Comparison of ENCODE assay signal across 8 cellular contexts in the genomic region with DNA sequence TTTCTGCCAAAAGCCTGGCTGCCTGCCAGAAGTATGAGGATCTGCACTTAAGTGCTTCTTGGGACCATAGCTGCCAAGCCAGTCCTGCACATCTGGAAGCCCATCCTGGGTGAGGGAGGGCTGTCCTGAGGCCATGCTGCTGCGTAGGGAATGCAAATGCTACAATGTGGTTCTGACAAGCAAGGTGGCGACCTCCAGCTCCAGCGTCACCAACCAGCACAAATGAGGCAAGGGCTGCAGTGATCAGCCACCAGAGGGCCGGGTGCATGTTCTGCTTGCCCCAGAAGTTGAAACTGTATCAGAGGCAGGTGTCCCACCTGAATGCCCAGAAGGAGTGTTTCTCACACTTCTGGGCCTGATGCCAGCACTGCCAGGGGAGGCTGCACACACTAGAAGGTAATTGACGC.
DNase-seq lines count a peak whose midpoint lies in the region; FAIRE-seq and TF ChIP-seq lines count a peak whose summit lies in the region.
"Had no signal": no experiment of that assay in that cellular context is flagged by ENCODE, and none has a peak within 500 bp of the region (broad histone marks: within the 10 kb centered on the region; RNA-seq: fewer than 3 reads in every experiment).

No MANE protein-coding gene starts in this region.

- DNase-seq in GM12891 (ENCODE audit: insufficient read length, low spot score): no peak
- DNase-seq in H4 (ENCODE audit: low spot score): peak; percentile 14
- peak; percentile 43 for DNase-seq in NCI-H1436 treated with DMSO at 0.1 percent for 48 hours (lab: John Stamatoyannopoulos, UW)
- peak; percentile 92 for DNase-seq in endodermal cell
- no peak for DNase-seq in esophagus squamous epithelium (lab: John Stamatoyannopoulos, UW)
- no peak for DNase-seq in GM23248
- no peak for DNase-seq in NOMO-1 treated with dmso at 0.1 percent for 144 hours (lab: John Stamatoyannopoulos, UW; ENCODE audit: unreplicated experiment)

- H3K36me3 ChIP-seq in endodermal cell (ENCODE audit: control insufficient read depth, insufficient read depth, low read length) (no peaks in the 10 kb centered on the region), esophagus squamous epithelium (no peaks in the 10 kb centered on the region), GM23248 (ENCODE audit: low read depth) (no peaks in the 10 kb centered on the region)
- H3K36me3 ChIP-seq: cardiac muscle cell had no signal

- H3K4me3 ChIP-seq in endodermal cell (ENCODE audit: low read length) (no peak overlapping the region), esophagus squamous epithelium (no peak overlapping the region), GM23248 (no peak overlapping the region)
- H3K4me3 ChIP-seq: cardiac muscle cell had no signal

- H3K9me3 ChIP-seq in endodermal cell (ENCODE audit: control insufficient read depth, low read length) (no peaks in the 10 kb centered on the region), esophagus squamous epithelium (no peaks in the 10 kb centered on the region), GM23248 (ENCODE audit: low read depth) (no peaks in the 10 kb centered on the region)

- H3K27ac ChIP-seq in endodermal cell (ENCODE audit: low read depth, low read length) (no peak overlapping the region), esophagus squamous epithelium (no peak overlapping the region), GM23248 (no peak overlapping the region)
- H3K27ac ChIP-seq: cardiac muscle cell had no signal

- in situ Hi-C loops in GM23248 (cut with MboI): no loop called here

- no peak for TF ChIP-seq POLR2A in GM12891 (IDR thresholded peaks at IDR 0.05; ENCODE audit: low read depth, low read length)
- TF ChIP-seq POLR2A in esophagus squamous epithelium (IDR thresholded peaks at IDR 0.05): no peak

- peak; percentile 91 for TF ChIP-seq CTCF in endodermal cell (conservative IDR thresholded peaks at IDR 0.05)
- no peak for TF ChIP-seq CTCF in esophagus squamous epithelium (IDR thresholded peaks at IDR 0.05)

- no peaks in the 10 kb centered on the region for H3F3A ChIP-seq in GM23248 (ENCODE audit: insufficient read depth)

- H3K4me3 Mint-ChIP-seq in endodermal cell: no peak overlapping the region

- no peak overlapping the region for H3K4me2 ChIP-seq in GM23248 (ENCODE audit: unreplicated experiment)

- intact Hi-C loops in esophagus squamous epithelium (cut with DNase I): no loop called here

- FAIRE-seq in GM12891 (lab: Jason Lieb, UNC): peak; percentile 5

- no peaks in the 10 kb centered on the region for H3K9me2 ChIP-seq in GM23248 (ENCODE audit: insufficient read depth)

- H3K27me3 Mint-ChIP-seq in endodermal cell (ENCODE audit: insufficient read depth): no peaks in the 10 kb centered on the region

- H3K4me1 ChIP-seq in endodermal cell (ENCODE audit: control insufficient read depth, insufficient read depth, low read length) (no peaks in the 10 kb centered on the region), esophagus squamous epithelium (no peaks in the 10 kb centered on the region), GM23248 (ENCODE audit: insufficient read depth) (peaks cover 12% of the 10 kb centered on the region)

- no peak overlapping the region for H3K27ac Mint-ChIP-seq in endodermal cell

- 54 to 55% methylated on average over 5 of the region's 5 CpGs for WGBS in endodermal cell (ENCODE audit: insufficient coverage in 1 of 2, insufficient read length in 1 of 2), 2 experiments
- 90% methylated on average over 2 to 3 of the region's 5 CpGs for WGBS in esophagus squamous epithelium, 2 donors
- WGBS in GM23248 (ENCODE audit: low coverage in 1 of 2, low lambda C conversion rate in 2 of 2, missing lambda C conversion rate in 2 of 2), 2 experiments: 54 to 66% methylated on average over 5 of the region's 5 CpGs

- H3K79me2 ChIP-seq in GM23248 (ENCODE audit: insufficient read depth): no peaks in the 10 kb centered on the region

- no peak overlapping the region for H3K9ac ChIP-seq in endodermal cell (ENCODE audit: extremely low read depth, low read length, poor library complexity, severe bottlenecking)
- no peak overlapping the region for H3K9ac ChIP-seq in GM23248

- H3K4me1 Mint-ChIP-seq in endodermal cell: no peaks in the 10 kb centered on the region

- H3K9me3 Mint-ChIP-seq in endodermal cell: no peaks in the 10 kb centered on the region

- H3K36me3 Mint-ChIP-seq in endodermal cell (ENCODE audit: low read depth): no peaks in the 10 kb centered on the region

- H4K20me1 ChIP-seq in GM23248 (ENCODE audit: insufficient read depth): no peaks in the 10 kb centered on the region

- H3K27me3 ChIP-seq in endodermal cell (ENCODE audit: control insufficient read depth, insufficient read depth, low read length, poor library complexity, severe bottlenecking) (no peaks in the 10 kb centered on the region), esophagus squamous epithelium (no peaks in the 10 kb centered on the region), GM23248 (replicated peaks; ENCODE audit: insufficient read depth) (no peaks in the 10 kb centered on the region)
- H3K27me3 ChIP-seq: cardiac muscle cell had no signal

- H2AFZ ChIP-seq in GM23248: no peak overlapping the region

TF ChIP-seq in GM12891, 5 proteins besides CTCF, POLR2A, EP300 and RAD21:
- TF ChIP-seq PAX5 (IDR thresholded peaks at IDR 0.05; ENCODE audit: insufficient read depth, low read length, severe bottlenecking) (no peak), POLR2AphosphoS5 (IDR thresholded peaks at IDR 0.05; ENCODE audit: low read depth, low read length) (no peak), POU2F2 (IDR thresholded peaks at IDR 0.05; ENCODE audit: low read depth, low read length) (no peak), TAF1 (IDR thresholded peaks at IDR 0.05; ENCODE audit: low read depth, low read length) (no peak), SPI1 (IDR thresholded peaks at IDR 0.05; ENCODE audit: low read depth, low read length) (no peak)

Comparison
In these comparisons a context has a peak if more than half of its experiments do, and no peak if none do; other contexts are left out.
1. DNase-seq: peak in H4 (single experiment), NCI-H1436 treated with DMSO at 0.1 percent for 48 hours (single experiment) and endodermal cell (single experiment); none in GM12891 (single experiment), esophagus squamous epithelium (single experiment), GM23248 (single experiment) and NOMO-1 treated with dmso at 0.1 percent for 144 hours (single experiment).